1 cellular context compared by ENCODE assay signal in the genomic region with DNA sequence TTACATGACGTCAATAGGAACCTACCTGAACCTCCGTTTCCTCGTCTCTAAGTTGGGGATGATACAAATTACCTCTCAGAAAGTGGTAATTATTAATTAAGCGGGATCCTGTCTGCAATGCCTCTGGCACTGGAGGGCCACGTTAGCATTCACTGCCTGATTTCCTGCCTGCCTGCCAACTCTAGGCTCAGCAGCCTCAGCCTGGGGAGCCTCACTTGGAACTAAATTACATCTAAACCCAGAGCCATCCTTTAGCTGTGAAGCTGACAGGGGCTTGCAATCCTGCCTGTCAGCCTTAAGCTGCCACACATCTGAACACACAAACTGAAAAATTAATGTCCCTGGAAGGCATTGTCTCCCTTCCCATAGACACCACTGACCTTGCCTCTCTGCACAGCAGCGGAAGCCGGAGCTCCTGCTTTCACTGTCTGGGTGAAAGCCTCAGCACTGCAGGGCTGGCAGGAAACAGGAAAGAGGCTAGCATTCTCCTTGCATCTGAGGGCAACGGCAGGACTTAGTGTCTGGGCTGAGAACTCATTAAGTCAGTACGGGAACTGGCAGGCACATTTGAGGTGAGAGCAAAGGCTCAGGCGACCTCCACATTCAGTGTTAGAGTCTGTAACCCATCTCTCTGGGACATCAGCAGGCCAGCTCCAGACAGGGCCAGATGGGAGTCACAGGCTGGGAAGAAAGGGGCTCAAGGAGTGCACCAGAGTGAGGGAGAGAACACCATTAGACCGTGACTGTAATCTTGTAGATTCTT.
A peak's percentile ranks its signal among the peaks of the same experiment; 100 is the strongest.
TF ChIP-seq lines count a peak whose summit lies in the region.

No MANE protein-coding gene starts in this region.

TF ChIP-seq in neural cell, 6 proteins besides CTCF, POLR2A, EP300 and RAD21:
- TF ChIP-seq, protein P1, sequence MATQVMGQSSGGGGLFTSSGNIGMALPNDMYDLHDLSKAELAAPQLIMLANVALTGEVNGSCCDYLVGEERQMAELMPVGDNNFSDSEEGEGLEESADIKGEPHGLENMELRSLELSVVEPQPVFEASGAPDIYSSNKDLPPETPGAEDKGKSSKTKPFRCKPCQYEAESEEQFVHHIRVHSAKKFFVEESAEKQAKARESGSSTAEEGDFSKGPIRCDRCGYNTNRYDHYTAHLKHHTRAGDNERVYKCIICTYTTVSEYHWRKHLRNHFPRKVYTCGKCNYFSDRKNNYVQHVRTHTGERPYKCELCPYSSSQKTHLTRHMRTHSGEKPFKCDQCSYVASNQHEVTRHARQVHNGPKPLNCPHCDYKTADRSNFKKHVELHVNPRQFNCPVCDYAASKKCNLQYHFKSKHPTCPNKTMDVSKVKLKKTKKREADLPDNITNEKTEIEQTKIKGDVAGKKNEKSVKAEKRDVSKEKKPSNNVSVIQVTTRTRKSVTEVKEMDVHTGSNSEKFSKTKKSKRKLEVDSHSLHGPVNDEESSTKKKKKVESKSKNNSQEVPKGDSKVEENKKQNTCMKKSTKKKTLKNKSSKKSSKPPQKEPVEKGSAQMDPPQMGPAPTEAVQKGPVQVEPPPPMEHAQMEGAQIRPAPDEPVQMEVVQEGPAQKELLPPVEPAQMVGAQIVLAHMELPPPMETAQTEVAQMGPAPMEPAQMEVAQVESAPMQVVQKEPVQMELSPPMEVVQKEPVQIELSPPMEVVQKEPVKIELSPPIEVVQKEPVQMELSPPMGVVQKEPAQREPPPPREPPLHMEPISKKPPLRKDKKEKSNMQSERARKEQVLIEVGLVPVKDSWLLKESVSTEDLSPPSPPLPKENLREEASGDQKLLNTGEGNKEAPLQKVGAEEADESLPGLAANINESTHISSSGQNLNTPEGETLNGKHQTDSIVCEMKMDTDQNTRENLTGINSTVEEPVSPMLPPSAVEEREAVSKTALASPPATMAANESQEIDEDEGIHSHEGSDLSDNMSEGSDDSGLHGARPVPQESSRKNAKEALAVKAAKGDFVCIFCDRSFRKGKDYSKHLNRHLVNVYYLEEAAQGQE (IDR thresholded peaks at IDR 0.05; ENCODE audit: borderline replicate concordance): peak; percentile 34
- TF ChIP-seq TAF1 (IDR thresholded peaks at IDR 0.05; ENCODE audit: low read depth) (peak; percentile 35), SMC3 (conservative IDR thresholded peaks at IDR 0.05; ENCODE audit: poor library complexity) (peak; percentile 27), MXI1 (conservative IDR thresholded peaks at IDR 0.05; ENCODE audit: poor library complexity, severe bottlenecking) (no peak)
